ENCODE assay signal across 9 cellular contexts in the genomic region with DNA sequence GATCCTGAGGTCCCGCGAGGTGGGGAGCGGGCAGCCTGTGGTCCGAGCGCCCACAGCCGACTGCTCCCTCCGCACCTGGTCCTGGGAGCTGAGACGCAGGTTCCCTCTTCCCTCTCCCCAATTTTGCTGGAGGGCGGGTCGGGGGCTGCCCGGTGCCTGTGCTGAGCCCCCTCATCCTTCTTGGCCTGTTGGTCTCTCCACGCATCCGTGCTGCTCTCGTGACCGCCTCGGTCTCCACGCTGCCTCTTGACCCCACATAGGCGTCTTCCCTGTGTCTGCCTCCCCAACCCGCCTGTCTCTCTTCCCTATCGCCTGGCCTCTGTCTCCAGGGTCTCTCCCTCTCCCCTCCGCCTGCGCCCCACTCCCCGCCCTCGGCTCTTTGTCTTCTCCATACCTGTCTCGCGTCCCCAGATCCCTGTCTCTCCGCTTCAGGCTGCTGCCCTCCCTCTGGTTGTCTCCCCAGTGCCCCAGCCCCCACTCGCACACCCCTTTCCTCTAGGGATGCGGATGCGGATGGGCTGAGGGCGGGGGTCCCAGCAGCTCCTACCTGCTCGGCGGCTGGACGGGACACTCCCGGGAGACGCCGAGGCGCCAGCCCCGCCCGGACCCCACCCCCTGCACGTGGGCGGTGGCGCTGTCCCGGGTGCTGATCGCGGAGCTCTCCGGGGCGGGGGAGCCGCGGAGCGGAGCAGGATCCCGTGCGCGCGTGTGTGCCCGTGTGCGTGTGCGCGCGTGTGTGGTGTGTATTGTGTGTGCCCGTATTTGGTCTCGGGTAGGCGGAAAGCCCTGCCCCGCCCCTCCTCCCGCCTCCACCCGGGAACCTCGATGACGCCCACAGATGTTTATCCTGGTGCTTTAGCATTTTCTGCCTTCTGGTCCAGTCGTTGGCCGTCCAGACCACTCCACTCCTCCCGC. TPM values are rescaled to one million over a fixed set of nuclear protein-coding genes. Genes with fewer than 3 reads are reported as not detected.
DNase-seq lines count a peak whose midpoint lies in the region; TF ChIP-seq lines count a peak whose summit lies in the region.
"Had no signal": no experiment of that assay in that cellular context is flagged by ENCODE, and none has a peak within 500 bp of the region (broad histone marks: within the 10 kb centered on the region; RNA-seq: fewer than 3 reads in every experiment).

A gene (minus strand): TSS at position 720 of the 915 bp plus-strand sequence. CDS start 1,248 bp downstream, outside the sequence.

- H3K36me3 Mint-ChIP-seq in Calu3 (ENCODE audit: insufficient read depth, unreplicated experiment): peaks cover 31% of the 10 kb centered on the region

- H3K4me3 Mint-ChIP-seq in Calu3 (ENCODE audit: low read depth, unreplicated experiment): peak within 1 kb of the TSS; percentile 65

- no peak within 1 kb of the TSS for H3K4me3 ChIP-seq in liver (ENCODE audit: low read depth in 1 of 3, low read length in 3 of 3)

- H3K27me3 Mint-ChIP-seq in Calu3 (ENCODE audit: unreplicated experiment): peaks cover 56% of the 10 kb centered on the region

- BruUV-seq in Calu3 (replicated peaks; lab: Mats Ljungman, UMichigan): no TSS peak

- peak within 1 kb of the TSS; percentile 92 for H3K27ac Mint-ChIP-seq in Calu3 (ENCODE audit: unreplicated experiment)

- TF ChIP-seq CTCF in Calu3 (IDR thresholded peaks at IDR 0.05; ENCODE audit: unreplicated experiment): no peak
- TF ChIP-seq CTCF in liver (IDR thresholded peaks at IDR 0.05; ENCODE audit: low read depth, low read length, missing input control): no peak

- no peak within 1 kb of the TSS for H3K9ac ChIP-seq in liver (ENCODE audit: low read depth in 1 of 2, low read length in 2 of 2)

- H3K27ac ChIP-seq in caudate nucleus (ENCODE audit: low read depth, low read length): peak within 1 kb of the TSS; percentile 79
- no peak within 1 kb of the TSS for H3K27ac ChIP-seq in liver (ENCODE audit: low read depth in 1 of 2, low read length in 2 of 2)

- no peak for TF ChIP-seq RAD21 in liver (IDR thresholded peaks at IDR 0.05)

- peaks cover 22% of the 10 kb centered on the region for H3K4me1 Mint-ChIP-seq in Calu3 (ENCODE audit: low read depth, unreplicated experiment)

- DNase-seq in Calu3: peak; percentile 77
- DNase-seq in HPDE6-E6E7 (ENCODE audit: extremely low spot score): peak; percentile 57
- peak; percentile 32 to 42 (median 38) for DNase-seq in activated CD4-positive, CD25-positive, alpha-beta regulatory T cell (lab: John Stamatoyannopoulos, UW)
- DNase-seq in caudate nucleus (lab: John Stamatoyannopoulos, UW): peak in 39 of 61 donors; percentile 9 to 86 (median 43)
- DNase-seq in stimulated activated CD8-positive, alpha-beta memory T cell treated with anti-CD3 and anti-CD28 coated beads, Interleukin-15, amount 100 ng/mL, for 24 hours (ENCODE audit: low read depth): peak; percentile 53
- no peak for DNase-seq in NCI-H2107 treated with DMSO at 0.1 percent for 48 hours (lab: John Stamatoyannopoulos, UW; ENCODE audit: unreplicated experiment)
- no peak for DNase-seq in DMS153 (lab: John Stamatoyannopoulos, UW)

- H3K4me1 ChIP-seq in liver (ENCODE audit: control insufficient read depth in 4 of 4, insufficient read depth in 4 of 4, low read length in 3 of 4): peaks cover 2 to 8% (median 7%) of the 10 kb centered on the region in 4 donors

- 7% methylated on average over 71 of the region's 71 CpGs for WGBS in liver

- H3K9me3 Mint-ChIP-seq in Calu3 (ENCODE audit: low read depth, unreplicated experiment): no peaks in the 10 kb centered on the region

- CTCF ChIA-PET in Calu3 (lab: Charles Lee): interaction anchor here (0.7 to 1.5 kb wide), 4 partner anchors 9 to 37 kb away, joined by 3 to 5 read pairs (median 4); a partner anchor contains a TSS

- H3K9me3 ChIP-seq in liver (ENCODE audit: control insufficient read depth in 4 of 4, low read length in 3 of 4): no peaks in the 10 kb centered on the region

- intact Hi-C loops in Calu3 (cut with micrococcal nuclease; ENCODE audit: unreplicated experiment): loop anchor here (5.0 to 10.0 kb wide), 2 partner anchors 32 to 75 kb away; a partner anchor contains a TSS

- peaks cover 0 to 2% (median 0%) of the 10 kb centered on the region in 4 donors for H3K36me3 ChIP-seq in liver (ENCODE audit: control insufficient read depth in 4 of 4, insufficient read depth in 3 of 4, low read depth in 1 of 4, low read length in 3 of 4)

- peaks cover 2 to 9% (median 5%) of the 10 kb centered on the region in 4 donors for H3K27me3 ChIP-seq in liver (ENCODE audit: control insufficient read depth in 4 of 4, insufficient read depth in 4 of 4, low read length in 3 of 4)

TF ChIP-seq in liver, 16 proteins besides CTCF, POLR2A, EP300 and RAD21:
- TF ChIP-seq, protein P1, sequence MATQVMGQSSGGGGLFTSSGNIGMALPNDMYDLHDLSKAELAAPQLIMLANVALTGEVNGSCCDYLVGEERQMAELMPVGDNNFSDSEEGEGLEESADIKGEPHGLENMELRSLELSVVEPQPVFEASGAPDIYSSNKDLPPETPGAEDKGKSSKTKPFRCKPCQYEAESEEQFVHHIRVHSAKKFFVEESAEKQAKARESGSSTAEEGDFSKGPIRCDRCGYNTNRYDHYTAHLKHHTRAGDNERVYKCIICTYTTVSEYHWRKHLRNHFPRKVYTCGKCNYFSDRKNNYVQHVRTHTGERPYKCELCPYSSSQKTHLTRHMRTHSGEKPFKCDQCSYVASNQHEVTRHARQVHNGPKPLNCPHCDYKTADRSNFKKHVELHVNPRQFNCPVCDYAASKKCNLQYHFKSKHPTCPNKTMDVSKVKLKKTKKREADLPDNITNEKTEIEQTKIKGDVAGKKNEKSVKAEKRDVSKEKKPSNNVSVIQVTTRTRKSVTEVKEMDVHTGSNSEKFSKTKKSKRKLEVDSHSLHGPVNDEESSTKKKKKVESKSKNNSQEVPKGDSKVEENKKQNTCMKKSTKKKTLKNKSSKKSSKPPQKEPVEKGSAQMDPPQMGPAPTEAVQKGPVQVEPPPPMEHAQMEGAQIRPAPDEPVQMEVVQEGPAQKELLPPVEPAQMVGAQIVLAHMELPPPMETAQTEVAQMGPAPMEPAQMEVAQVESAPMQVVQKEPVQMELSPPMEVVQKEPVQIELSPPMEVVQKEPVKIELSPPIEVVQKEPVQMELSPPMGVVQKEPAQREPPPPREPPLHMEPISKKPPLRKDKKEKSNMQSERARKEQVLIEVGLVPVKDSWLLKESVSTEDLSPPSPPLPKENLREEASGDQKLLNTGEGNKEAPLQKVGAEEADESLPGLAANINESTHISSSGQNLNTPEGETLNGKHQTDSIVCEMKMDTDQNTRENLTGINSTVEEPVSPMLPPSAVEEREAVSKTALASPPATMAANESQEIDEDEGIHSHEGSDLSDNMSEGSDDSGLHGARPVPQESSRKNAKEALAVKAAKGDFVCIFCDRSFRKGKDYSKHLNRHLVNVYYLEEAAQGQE (IDR thresholded peaks at IDR 0.05): peak; percentile 99
- TF ChIP-seq, protein P2, sequence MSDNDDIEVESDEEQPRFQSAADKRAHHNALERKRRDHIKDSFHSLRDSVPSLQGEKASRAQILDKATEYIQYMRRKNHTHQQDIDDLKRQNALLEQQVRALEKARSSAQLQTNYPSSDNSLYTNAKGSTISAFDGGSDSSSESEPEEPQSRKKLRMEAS (IDR thresholded peaks at IDR 0.05): no peak
TF ChIP-seq in liver: peak in this region for 1.

RNA-seq across cellular contexts. Expression of the gene that starts here (rescaled TPM):
- total RNA-seq in Calu3 (2022): 0.54 and 0.71 TPM in 2 replicates
- total RNA-seq in liver: under 1 TPM in 1 of 2 donors, not detected in 1; under 0.01 TPM
- not detected for polyA plus RNA-seq in liver
- total RNA-seq: HT1080 had no signal

Comparison
In these comparisons a context has a peak if more than half of its experiments do, and no peak if none do; other contexts are left out.
1. Peak in DNase-seq in Calu3; RNA of the gene not detected or under 1 TPM.
2. DNase-seq: peak in HPDE6-E6E7 (single experiment), activated CD4-positive, CD25-positive, alpha-beta regulatory T cell (4 of 4), caudate nucleus (39 of 61) and stimulated activated CD8-positive, alpha-beta memory T cell treated with anti-CD3 and anti-CD28 coated beads, Interleukin-15, amount 100 ng/mL, for 24 hours (single experiment); none in NCI-H2107 treated with DMSO at 0.1 percent for 48 hours (single experiment) and DMS153 (single experiment).